In the genomic region with DNA sequence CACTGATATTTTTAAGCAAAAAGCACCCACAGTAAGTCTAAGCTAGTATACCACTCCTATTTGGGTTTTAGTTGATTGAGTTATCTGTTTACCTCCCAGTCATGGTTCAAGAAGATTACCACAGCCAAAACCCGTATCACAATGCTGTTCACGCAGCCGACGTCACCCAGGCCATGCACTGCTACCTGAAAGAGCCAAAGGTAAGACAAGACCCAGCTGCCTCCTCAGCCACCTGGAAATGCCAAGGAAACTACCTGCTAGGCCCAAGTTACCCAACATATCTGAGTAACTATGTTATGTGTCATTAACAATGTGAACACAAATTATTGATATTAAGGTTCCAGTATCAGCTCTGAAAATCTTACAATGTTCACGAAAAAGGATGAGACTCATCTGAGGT, we compare ENCODE assay signal across 27 cellular contexts.
"Had no signal": no experiment of that assay in that cellular context is flagged by ENCODE, and none has a peak within 500 bp of the region (broad histone marks: within the 10 kb centered on the region; RNA-seq: fewer than 3 reads in every experiment).

No MANE protein-coding gene starts in this region.

- H3K4me3 Mint-ChIP-seq: natural killer cell treated with Interleukin-12 subunit alpha and Interleukin-12 subunit beta and Interleukin-15 and Interleukin-18, amount 100 ng/mL, for 72 hours; nephron progenitor cell; neural crest cell; stimulated activated effector memory CD8-positive, alpha-beta T cell treated with anti-CD3 and anti-CD28 coated beads, Interleukin-12 subunit alpha, Interleukin-12 subunit beta, amount 100 ng/mL, for 72 hours; stimulated activated naive B cell treated with anti-CD40 and anti-IgM and Interleukin-4, amounts not matched to agents 10 μg/mL and 1 μg/mL and 100 μg/mL, for 72 hours; stimulated activated naive CD8-positive, alpha-beta T cell treated with anti-CD3 and anti-CD28 coated beads, Interleukin-15, Interleukin-2, amounts not matched to agents 100 ng/mL and 50 ng/mL, for 24 hours had no signal

- H3K27me3 Mint-ChIP-seq: naive thymus-derived CD8-positive, alpha-beta T cell; natural killer cell treated with Interleukin-12 subunit alpha and Interleukin-12 subunit beta and Interleukin-15 and Interleukin-18, amount 100 ng/mL, for 72 hours; stimulated activated naive B cell treated with anti-CD40 and anti-IgM and Interleukin-4, amounts not matched to agents 10 μg/mL and 1 μg/mL and 100 μg/mL, for 72 hours had no signal

- H3K36me3 ChIP-seq: neutrophil, pancreas, prostate gland, sigmoid colon, transverse colon, upper lobe of left lung had no signal

- H3K4me1 Mint-ChIP-seq: naive thymus-derived CD8-positive, alpha-beta T cell; nephron progenitor cell; neural crest cell; stimulated activated effector memory CD8-positive, alpha-beta T cell treated with anti-CD3 and anti-CD28 coated beads, Interleukin-12 subunit alpha, Interleukin-12 subunit beta, amount 100 ng/mL, for 72 hours; stimulated activated naive B cell treated with anti-CD40 and anti-IgM and Interleukin-4, amounts not matched to agents 10 μg/mL and 1 μg/mL and 100 μg/mL, for 72 hours had no signal

- H3K9me3 Mint-ChIP-seq: natural killer cell treated with Interleukin-12 subunit alpha and Interleukin-12 subunit beta and Interleukin-15 and Interleukin-18, amount 100 ng/mL, for 72 hours; nephron progenitor cell; neural crest cell; stimulated activated effector memory CD8-positive, alpha-beta T cell treated with anti-CD3 and anti-CD28 coated beads, Interleukin-12 subunit alpha, Interleukin-12 subunit beta, amount 100 ng/mL, for 72 hours; stimulated activated naive CD8-positive, alpha-beta T cell treated with anti-CD3 and anti-CD28 coated beads, Interleukin-15, Interleukin-2, amounts not matched to agents 100 ng/mL and 50 ng/mL, for 24 hours had no signal

- H3K27ac Mint-ChIP-seq: naive thymus-derived CD8-positive, alpha-beta T cell; natural killer cell treated with Interleukin-12 subunit alpha and Interleukin-12 subunit beta and Interleukin-15 and Interleukin-18, amount 100 ng/mL, for 72 hours; nephron progenitor cell; stimulated activated effector memory CD8-positive, alpha-beta T cell treated with anti-CD3 and anti-CD28 coated beads, Interleukin-12 subunit alpha, Interleukin-12 subunit beta, amount 100 ng/mL, for 72 hours; stimulated activated naive B cell treated with anti-CD40 and anti-IgM and Interleukin-4, amounts not matched to agents 10 μg/mL and 1 μg/mL and 100 μg/mL, for 72 hours; stimulated activated naive CD8-positive, alpha-beta T cell treated with anti-CD3 and anti-CD28 coated beads, Interleukin-15, Interleukin-2, amounts not matched to agents 100 ng/mL and 50 ng/mL, for 24 hours had no signal

- ATAC-seq: naive thymus-derived CD8-positive, alpha-beta T cell; natural killer cell treated with Interleukin-12 subunit alpha and Interleukin-12 subunit beta and Interleukin-15 and Interleukin-18, amount 100 ng/mL, for 72 hours; pancreas; right cardiac atrium; stimulated activated effector memory CD8-positive, alpha-beta T cell treated with anti-CD3 and anti-CD28 coated beads, Interleukin-12 subunit alpha, Interleukin-12 subunit beta, amount 100 ng/mL, for 72 hours; stimulated activated naive B cell treated with anti-CD40 and anti-IgM and Interleukin-4, amounts not matched to agents 10 μg/mL and 1 μg/mL and 100 μg/mL, for 72 hours had no signal

- DNase-seq: naive thymus-derived CD8-positive, alpha-beta T cell; nephron progenitor cell; nucleus accumbens; pancreas; retina; right cardiac atrium; right lobe of liver; sigmoid colon; small intestine; stimulated activated CD4-positive, alpha-beta T cell treated with anti-CD3 and anti-CD28 coated beads, Interleukin-15, amount 100 ng/mL, for 24 hours; stimulated activated CD4-positive, alpha-beta T cell treated with anti-CD3 and anti-CD28 coated beads, Interleukin-2, amount 100 ng/mL, for 24 hours; stimulated activated CD4-positive, alpha-beta T cell treated with anti-CD3 and anti-CD28 coated beads, Interleukin-2, amount 100 ng/mL, for 48 hours; stimulated activated CD4-positive, alpha-beta T cell treated with anti-CD3 and anti-CD28 coated beads, Interleukin-4, amount 100 ng/mL, for 24 hours; stimulated activated naive B cell treated with anti-CD40 and anti-IgM and Interleukin-4, amounts not matched to agents 10 μg/mL and 1 μg/mL and 100 μg/mL, for 72 hours; stimulated activated naive CD4-positive, alpha-beta T cell treated with Interleukin-2 at 50 U/mL for 16 hours; stomach; testis; tibial artery; transverse colon; upper lobe of left lung had no signal

- H3K4me1 ChIP-seq: prostate gland, sigmoid colon, tibial artery, transverse colon, upper lobe of left lung had no signal

- H3K36me3 Mint-ChIP-seq: naive thymus-derived CD8-positive, alpha-beta T cell; natural killer cell treated with Interleukin-12 subunit alpha and Interleukin-12 subunit beta and Interleukin-15 and Interleukin-18, amount 100 ng/mL, for 72 hours; stimulated activated effector memory CD8-positive, alpha-beta T cell treated with anti-CD3 and anti-CD28 coated beads, Interleukin-12 subunit alpha, Interleukin-12 subunit beta, amount 100 ng/mL, for 72 hours had no signal

- H3K4me3 ChIP-seq: pancreas, prostate gland, right lobe of liver, sigmoid colon, stomach, testis, tibial artery, transverse colon, upper lobe of left lung, vagina had no signal

- H3K27ac ChIP-seq: neutrophil, pancreas, prostate gland, right lobe of liver, sigmoid colon, stomach, testis, tibial artery, transverse colon, upper lobe of left lung, vagina had no signal

- H3K9me3 ChIP-seq: neutrophil, pancreas, prostate gland, right lobe of liver, sigmoid colon, stomach, testis, tibial artery, transverse colon, upper lobe of left lung, vagina had no signal

- H3K27me3 ChIP-seq: neutrophil, pancreas, right lobe of liver, sigmoid colon, stomach, testis, tibial artery, transverse colon, upper lobe of left lung, vagina had no signal
